15 cellular contexts compared by ENCODE assay signal in the genomic region with DNA sequence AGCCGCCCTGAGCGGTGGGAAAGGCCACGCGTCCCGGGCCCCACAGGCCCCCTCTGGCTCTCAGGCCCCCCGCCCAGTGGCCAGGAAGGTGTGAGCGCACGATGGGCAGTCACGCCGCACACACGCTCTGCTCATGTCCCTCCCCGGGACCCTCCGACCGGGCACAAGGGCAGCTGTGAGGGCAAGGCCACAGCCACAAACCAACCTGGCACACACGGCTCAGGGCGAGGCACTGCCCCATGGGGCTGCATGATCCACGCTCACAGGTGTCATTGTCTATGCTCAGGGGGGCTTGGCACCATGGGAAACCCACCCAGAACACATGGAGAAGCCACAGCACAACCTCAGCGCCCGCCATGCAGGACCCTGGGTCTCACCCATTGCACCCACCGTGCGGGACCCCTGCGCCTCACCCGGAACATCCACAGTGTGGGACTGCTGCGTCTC. TPM values are rescaled to one million over a fixed set of nuclear protein-coding genes. Genes with fewer than 3 reads are reported as not detected.
A peak's percentile ranks its signal among the peaks of the same experiment; 100 is the strongest.
DNase-seq lines count a peak whose midpoint lies in the region; ATAC-seq and TF ChIP-seq lines count a peak whose summit lies in the region.
"Had no signal": no experiment of that assay in that cellular context is flagged by ENCODE, and none has a peak within 500 bp of the region (broad histone marks: within the 10 kb centered on the region; RNA-seq: fewer than 3 reads in every experiment).

No MANE protein-coding gene starts in this region.

- no peak for TF ChIP-seq CTCF in glutamatergic neuron (IDR thresholded peaks at IDR 0.05; ENCODE audit: partially characterized antibody, unreplicated experiment)
- TF ChIP-seq CTCF in psoas muscle (IDR thresholded peaks at IDR 0.05): no peak

- H3K4me3 ChIP-seq in right cardiac atrium (ENCODE audit: low read length): no peak overlapping the region
- no peak overlapping the region for H3K4me3 ChIP-seq in H7 (ENCODE audit: insufficient read depth, low read depth, low read length)
- H3K4me3 ChIP-seq in psoas muscle: no peak overlapping the region

- peaks cover 10% of the 10 kb centered on the region for H3K27me3 Mint-ChIP-seq in glutamatergic neuron (ENCODE audit: unreplicated experiment)
- no peaks in the 10 kb centered on the region for H3K27me3 Mint-ChIP-seq in activated naive CD4-positive, alpha-beta T cell treated with anti-CD3 and anti-CD28 coated beads for 36 hours (ENCODE audit: low read depth)

- intact Hi-C loops in right cardiac atrium (cut with DNase I): no loop called here
- intact Hi-C loops in cardiac septum (cut with DNase I): no loop called here
- intact Hi-C loops in psoas muscle (cut with DNase I): no loop called here
- intact Hi-C loops in activated naive CD4-positive, alpha-beta T cell treated with anti-CD3 and anti-CD28 coated beads for 36 hours (cut with micrococcal nuclease): no loop called here

- no peaks in the 10 kb centered on the region for H3K36me3 Mint-ChIP-seq in glutamatergic neuron (ENCODE audit: unreplicated experiment)
- no peaks in the 10 kb centered on the region for H3K36me3 Mint-ChIP-seq in activated naive CD4-positive, alpha-beta T cell treated with anti-CD3 and anti-CD28 coated beads for 36 hours (ENCODE audit: low read depth)

- 80% methylated on average over 24 of the region's 24 CpGs for WGBS in right cardiac atrium
- 81 to 87% (median 83%) methylated on average over 19 to 24 of the region's 24 CpGs for WGBS in psoas muscle, 3 donors

- H3K9me3 ChIP-seq in right cardiac atrium (ENCODE audit: control insufficient read depth, low read length): no peaks in the 10 kb centered on the region
- H3K9me3 ChIP-seq in psoas muscle: no peaks in the 10 kb centered on the region

- H3K4me1 ChIP-seq in right cardiac atrium (ENCODE audit: control insufficient read depth, insufficient read depth, low read length) (no peaks in the 10 kb centered on the region), psoas muscle (no peaks in the 10 kb centered on the region)

- ATAC-seq in right cardiac atrium (no peak), psoas muscle (no peak)
- ATAC-seq: CD8-positive, alpha-beta T cell; HCT116 had no signal

- no peak overlapping the region for H3K27ac ChIP-seq in right cardiac atrium (ENCODE audit: low read length)
- no peak overlapping the region for H3K27ac ChIP-seq in psoas muscle
- H3K27ac ChIP-seq: HL-60 had no signal

- H3K4me3 Mint-ChIP-seq in glutamatergic neuron (ENCODE audit: unreplicated experiment): no peak overlapping the region
- H3K4me3 Mint-ChIP-seq in activated naive CD4-positive, alpha-beta T cell treated with anti-CD3 and anti-CD28 coated beads for 36 hours: no peak overlapping the region
- H3K4me3 Mint-ChIP-seq: CD14-positive monocyte; CD8-positive, alpha-beta T cell had no signal

- peaks cover 6% of the 10 kb centered on the region for H3K9me3 Mint-ChIP-seq in glutamatergic neuron (ENCODE audit: unreplicated experiment)
- H3K9me3 Mint-ChIP-seq in activated naive CD4-positive, alpha-beta T cell treated with anti-CD3 and anti-CD28 coated beads for 36 hours: no peaks in the 10 kb centered on the region
- H3K9me3 Mint-ChIP-seq: CD14-positive monocyte; CD8-positive, alpha-beta T cell had no signal

- no peak overlapping the region for H3K27ac Mint-ChIP-seq in glutamatergic neuron (ENCODE audit: unreplicated experiment)
- H3K27ac Mint-ChIP-seq in activated naive CD4-positive, alpha-beta T cell treated with anti-CD3 and anti-CD28 coated beads for 36 hours: no peak overlapping the region
- H3K27ac Mint-ChIP-seq: CD14-positive monocyte; CD8-positive, alpha-beta T cell had no signal

- H3K4me1 Mint-ChIP-seq in glutamatergic neuron (ENCODE audit: low read depth, unreplicated experiment): peaks cover 3% of the 10 kb centered on the region
- no peaks in the 10 kb centered on the region for H3K4me1 Mint-ChIP-seq in activated naive CD4-positive, alpha-beta T cell treated with anti-CD3 and anti-CD28 coated beads for 36 hours (ENCODE audit: low read depth)
- H3K4me1 Mint-ChIP-seq: CD14-positive monocyte had no signal

- DNase-seq in right cardiac atrium (peak; percentile 9 to 42 (median 36)), cardiac septum (ENCODE audit: low spot score) (no peak), H7 (peak; percentile 49), glutamatergic neuron (peak; percentile 12), psoas muscle (peak; percentile 10 to 41), DMS 273 (lab: John Stamatoyannopoulos, UW; ENCODE audit: unreplicated experiment) (no peak)
- no peak for DNase-seq in activated naive CD4-positive, alpha-beta T cell treated with anti-CD3 and anti-CD28 coated beads for 36 hours
- DNase-seq: CD8-positive, alpha-beta T cell; COR-L47; DMS53; GF-D8 had no signal

- no peaks in the 10 kb centered on the region for H3K27me3 ChIP-seq in right cardiac atrium (ENCODE audit: control insufficient read depth, insufficient read depth)
- no peaks in the 10 kb centered on the region for H3K27me3 ChIP-seq in H7 (ENCODE audit: control insufficient read depth, insufficient read depth, low read length)
- H3K27me3 ChIP-seq in psoas muscle (ENCODE audit: insufficient read depth in 3 of 3, low read length in 2 of 3): no peaks in the 10 kb centered on the region

- H3K36me3 ChIP-seq in H7 (replicated peaks; ENCODE audit: control insufficient read depth, insufficient read depth, low read length) (peaks cover 3% of the 10 kb centered on the region; the same call in 1 of the 2 replicates), psoas muscle (ENCODE audit: insufficient read depth in 1 of 2, low read depth in 1 of 2) (peaks cover 0 to 14% of the 10 kb centered on the region in 2 donors)

- CTCF ChIA-PET in activated naive CD4-positive, alpha-beta T cell treated with anti-CD3 and anti-CD28 coated beads for 36 hours (lab: Charles Lee): no interaction called here

RNA-seq across cellular contexts. Expression of a gene that starts 51.3 kb away (rescaled TPM):
- total RNA-seq in right cardiac atrium (10 to 100 TPM; 57.2 to 80.5 (median 65.6) TPM), cardiac septum (127 TPM), glutamatergic neuron (ENCODE audit: unreplicated experiment) (147 TPM), psoas muscle (10 to 100 TPM in 3 of 4 donors, 1 to 10 TPM in 1; 4.5 to 22.0 (median 15.1) TPM)
- polyA plus RNA-seq in right cardiac atrium (28.5 TPM), psoas muscle (1 to 10 TPM; 2.3 to 3.8 (median 2.3) TPM)
- total RNA-seq in H7 (2014; rRNA removed; shearing (Covaris generic)): 17.7 and 19.8 TPM in 2 replicates
- 10 to 100 TPM; 12.6 to 13.6 TPM for total RNA-seq in activated naive CD4-positive, alpha-beta T cell treated with anti-CD3 and anti-CD28 coated beads for 36 hours

RNA-seq across cellular contexts. Expression of a gene that starts 52.0 kb away (rescaled TPM):
- 1 to 10 TPM; 1.9 to 8.6 (median 3.1) TPM for total RNA-seq in right cardiac atrium
- 2.6 TPM for polyA plus RNA-seq in right cardiac atrium
- 3.6 TPM for total RNA-seq in cardiac septum
- total RNA-seq in H7 (2014; rRNA removed; shearing (Covaris generic)): 4.9 and 5.7 TPM in 2 replicates
- 41.7 TPM for total RNA-seq in glutamatergic neuron (ENCODE audit: unreplicated experiment)
- under 1 TPM in 3 of 4 donors, not detected in 1; 0.59 to 0.96 (median 0.83) TPM for total RNA-seq in psoas muscle
- polyA plus RNA-seq in psoas muscle: under 1 TPM; 0.08 to 0.68 (median 0.35) TPM
- total RNA-seq in activated naive CD4-positive, alpha-beta T cell treated with anti-CD3 and anti-CD28 coated beads for 36 hours: 1 to 10 TPM; 1.4 to 2.5 TPM
- polyA plus RNA-seq: BJ, CD14-positive monocyte had no signal

Comparison
In these comparisons a context has a peak if more than half of its experiments do, and no peak if none do; other contexts are left out.
1. DNase-seq: peak in right cardiac atrium (3 of 3), H7 (single experiment), glutamatergic neuron (single experiment) and psoas muscle (2 of 2); none in cardiac septum (single experiment), activated naive CD4-positive, alpha-beta T cell treated with anti-CD3 and anti-CD28 coated beads for 36 hours (single experiment) and DMS 273 (single experiment).